Comparison of ENCODE assay signal across 8 cellular contexts in genomic region chrX:154369453-154370299, GRCh38. TPM values are rescaled to one million over a fixed set of nuclear protein-coding genes. Genes with fewer than 3 reads are reported as not detected.
DNase-seq lines count a peak whose midpoint lies in the region; ATAC-seq and TF ChIP-seq lines count a peak whose summit lies in the region.

No MANE protein-coding gene starts in this region.

- peaks cover 0 to 25% (median 14%) of the 10 kb centered on the region in 7 donors for H3K4me1 Mint-ChIP-seq in naive thymus-derived CD4-positive, alpha-beta T cell

- peaks cover 0 to 21% (median 0%) of the 10 kb centered on the region in 5 donors for H3K36me3 Mint-ChIP-seq in naive thymus-derived CD4-positive, alpha-beta T cell

- TF ChIP-seq CTCF in esophagus squamous epithelium (IDR thresholded peaks at IDR 0.05), result no peak

- 63% methylated on average over 6 of the region's 13 CpGs; no CpG with 5 or more reads in 1 of the 2 donors for WGBS in esophagus squamous epithelium, 2 donors

- peak overlapping the region; percentile 55 to 76 (median 70) for H3K4me3 ChIP-seq in esophagus squamous epithelium
- H3K4me3 ChIP-seq in naive thymus-derived CD4-positive, alpha-beta T cell (ENCODE audit: low read length), result peak overlapping the region; percentile 82

- in situ Hi-C loops in ACHN (cut with HindIII; ENCODE audit: low pct_ligation_motif_present, low pct_unique_long_range_greater_than_20kb, low sequenced_read_pairs), result no loop called here

- no peaks in the 10 kb centered on the region for H3K27me3 Mint-ChIP-seq in naive thymus-derived CD4-positive, alpha-beta T cell

- H3K27ac ChIP-seq in esophagus squamous epithelium, result peak overlapping the region; percentile 84 to 99 (median 96)
- peak overlapping the region; percentile 91 for H3K27ac ChIP-seq in naive thymus-derived CD4-positive, alpha-beta T cell (ENCODE audit: low read depth, low read length)

- DNase-seq in ACHN (peak; percentile 84), GM19240 (ENCODE audit: insufficient read length, low spot score) (peak; percentile 34), NOMO-1 treated with DMSO at 0.1 percent for 48 hours (lab: John Stamatoyannopoulos, UW; ENCODE audit: unreplicated experiment) (peak; percentile 20), activated T-helper 1 cell treated with Interleukin-2 at 50 U/mL for 16 hours (ENCODE audit: low read depth) (peak; percentile 64), esophagus squamous epithelium (lab: John Stamatoyannopoulos, UW) (peak; percentile 19)
- DNase-seq in naive thymus-derived CD4-positive, alpha-beta T cell, result peak in 6 of 9 donors; percentile 48 to 72 (median 54)
- peak; percentile 76 for DNase-seq in stimulated activated naive CD8-positive, alpha-beta T cell treated with anti-CD3 and anti-CD28 coated beads, Interleukin-15, Interleukin-2, amounts not matched to agents 100 U/mL and 50 U/mL, for 24 hours

- no peaks in the 10 kb centered on the region for H3K27me3 ChIP-seq in esophagus squamous epithelium
- H3K27me3 ChIP-seq in naive thymus-derived CD4-positive, alpha-beta T cell (ENCODE audit: control insufficient read depth in 2 of 2, insufficient read depth in 2 of 2, low read length in 2 of 2), result no peaks in the 10 kb centered on the region

- H3K4me3 Mint-ChIP-seq in naive thymus-derived CD4-positive, alpha-beta T cell, result peak overlapping the region; percentile 85 to 98 (median 92)

- peaks cover 15 to 92% (median 23%) of the 10 kb centered on the region in 3 donors for H3K4me1 ChIP-seq in esophagus squamous epithelium
- peaks cover 29 to 37% of the 10 kb centered on the region in 2 donors for H3K4me1 ChIP-seq in naive thymus-derived CD4-positive, alpha-beta T cell (ENCODE audit: control insufficient read depth in 2 of 2, insufficient read depth in 2 of 2, low read length in 2 of 2)

- H3K27ac Mint-ChIP-seq in naive thymus-derived CD4-positive, alpha-beta T cell, result peak overlapping the region; percentile 87 to 96 (median 88)

- H3K9me3 Mint-ChIP-seq in naive thymus-derived CD4-positive, alpha-beta T cell, result no peaks in the 10 kb centered on the region

- intact Hi-C loops in esophagus squamous epithelium (cut with DNase I), result no loop called here
- intact Hi-C loops in naive thymus-derived CD4-positive, alpha-beta T cell (cut with micrococcal nuclease), result loop anchor here (1.0 to 10.0 kb wide), 7 partner anchors 9 to 575 kb away; partner anchors contain the start of genes HCFC1 (in 2 of the 2), FAM3A (in 1 of the 2), IDH3G (in 1 of the 2) and MECP2 (in 1 of the 2)

- CTCF ChIA-PET in naive thymus-derived CD4-positive, alpha-beta T cell (lab: Charles Lee), result no interaction called here

- H3K36me3 ChIP-seq in esophagus squamous epithelium, result peaks cover 11 to 31% (median 15%) of the 10 kb centered on the region in 3 donors
- peaks cover 3 to 36% (median 14%) of the 10 kb centered on the region in 3 experiments for H3K36me3 ChIP-seq in naive thymus-derived CD4-positive, alpha-beta T cell (ENCODE audit: control insufficient read depth in 2 of 3, insufficient read depth in 3 of 3, low read length in 3 of 3)

- H3K9me3 ChIP-seq in esophagus squamous epithelium, result no peaks in the 10 kb centered on the region
- H3K9me3 ChIP-seq in naive thymus-derived CD4-positive, alpha-beta T cell (ENCODE audit: control insufficient read depth in 2 of 3, low read length in 3 of 3), result no peaks in the 10 kb centered on the region

- POLR2A ChIA-PET in naive thymus-derived CD4-positive, alpha-beta T cell (lab: Charles Lee), result interaction anchor here (0.6 to 4.2 kb wide), 12 partner anchors 8 to 444 kb away, joined by 3 to 45 read pairs (median 4); partner anchors contain the start of genes DNASE1L1, EMD and RPL10

- peak; percentile 25 for ATAC-seq in naive thymus-derived CD4-positive, alpha-beta T cell
- ATAC-seq in stimulated activated naive CD8-positive, alpha-beta T cell treated with anti-CD3 and anti-CD28 coated beads, Interleukin-15, Interleukin-2, amounts not matched to agents 100 U/mL and 50 U/mL, for 24 hours, result peak; percentile 7
- no peak for ATAC-seq in GM19452 (IDR thresholded peaks at IDR 0.05; ENCODE audit: unreplicated experiment)

- TF ChIP-seq POLR2A in esophagus squamous epithelium (IDR thresholded peaks at IDR 0.05), result peak in 1 of 4 donors; percentile 46

RNA-seq across cellular contexts. Expression of gene FLNA, which starts 4.8 kb away (rescaled TPM):
- 1,000 to 10,000 TPM in 1 of 4 donors, 100 to 1,000 TPM in 3; 290 to 1,242 (median 582) TPM for total RNA-seq in esophagus squamous epithelium
- 1,000 to 10,000 TPM in 2 of 5 experiments, 100 to 1,000 TPM in 3; 440 to 1,423 (median 604) TPM for total RNA-seq in naive thymus-derived CD4-positive, alpha-beta T cell
- polyA plus RNA-seq in naive thymus-derived CD4-positive, alpha-beta T cell, result 100 to 1,000 TPM in 1 of 2 donors, 10 to 100 TPM in 1; 96.0 to 333 TPM

RNA-seq across cellular contexts. Expression of gene EMD, which starts 9.4 kb away (rescaled TPM):
- 10 to 100 TPM; 12.7 to 50.1 (median 40.2) TPM for total RNA-seq in esophagus squamous epithelium
- total RNA-seq in naive thymus-derived CD4-positive, alpha-beta T cell, result 100 to 1,000 TPM in 2 of 5 experiments, 10 to 100 TPM in 3; 53.5 to 141 (median 89.9) TPM
- polyA plus RNA-seq in naive thymus-derived CD4-positive, alpha-beta T cell, result 10 to 100 TPM; 31.5 to 34.6 TPM

RNA-seq across cellular contexts. Expression of gene RPL10, which starts 28.5 kb away (rescaled TPM):
- 1,000 to 10,000 TPM; 2,607 to 8,937 (median 4,770) TPM for total RNA-seq in esophagus squamous epithelium
- total RNA-seq in naive thymus-derived CD4-positive, alpha-beta T cell, result 1,000 to 10,000 TPM; 2,926 to 5,130 (median 5,063) TPM
- 1,000 to 10,000 TPM; 6,302 to 7,439 TPM for polyA plus RNA-seq in naive thymus-derived CD4-positive, alpha-beta T cell

RNA-seq across cellular contexts. Expression of gene DNASE1L1, which starts 39.4 kb away (rescaled TPM):
- 10 to 100 TPM; 21.7 to 41.4 (median 32.1) TPM for total RNA-seq in esophagus squamous epithelium
- 10 to 100 TPM; 18.4 to 31.1 (median 21.7) TPM for total RNA-seq in naive thymus-derived CD4-positive, alpha-beta T cell
- polyA plus RNA-seq in naive thymus-derived CD4-positive, alpha-beta T cell, result 10 to 100 TPM; 11.1 to 19.6 TPM

RNA-seq across cellular contexts. Expression of gene TAFAZZIN, which starts 41.7 kb away (rescaled TPM):
- 10 to 100 TPM; 16.3 to 37.4 (median 31.4) TPM for total RNA-seq in esophagus squamous epithelium
- 100 to 1,000 TPM in 3 of 5 experiments, 10 to 100 TPM in 2; 90.9 to 130 (median 108) TPM for total RNA-seq in naive thymus-derived CD4-positive, alpha-beta T cell
- polyA plus RNA-seq in naive thymus-derived CD4-positive, alpha-beta T cell, result 10 to 100 TPM; 40.4 to 46.4 TPM

Comparison
In these comparisons a context has a peak if more than half of its experiments do, and no peak if none do; other contexts are left out.
1. DNase-seq: peak in every context shown above with its lines; median percentile 84 in ACHN; 76 in stimulated activated naive CD8-positive, alpha-beta T cell treated with anti-CD3 and anti-CD28 coated beads, Interleukin-15, Interleukin-2, amounts not matched to agents 100 U/mL and 50 U/mL, for 24 hours; 64 in activated T-helper 1 cell treated with Interleukin-2 at 50 U/mL for 16 hours; 54 in naive thymus-derived CD4-positive, alpha-beta T cell; 34 in GM19240; 20 in NOMO-1 treated with DMSO at 0.1 percent for 48 hours; 19 in esophagus squamous epithelium.